9 cellular contexts compared by ENCODE assay signal in the genomic region with DNA sequence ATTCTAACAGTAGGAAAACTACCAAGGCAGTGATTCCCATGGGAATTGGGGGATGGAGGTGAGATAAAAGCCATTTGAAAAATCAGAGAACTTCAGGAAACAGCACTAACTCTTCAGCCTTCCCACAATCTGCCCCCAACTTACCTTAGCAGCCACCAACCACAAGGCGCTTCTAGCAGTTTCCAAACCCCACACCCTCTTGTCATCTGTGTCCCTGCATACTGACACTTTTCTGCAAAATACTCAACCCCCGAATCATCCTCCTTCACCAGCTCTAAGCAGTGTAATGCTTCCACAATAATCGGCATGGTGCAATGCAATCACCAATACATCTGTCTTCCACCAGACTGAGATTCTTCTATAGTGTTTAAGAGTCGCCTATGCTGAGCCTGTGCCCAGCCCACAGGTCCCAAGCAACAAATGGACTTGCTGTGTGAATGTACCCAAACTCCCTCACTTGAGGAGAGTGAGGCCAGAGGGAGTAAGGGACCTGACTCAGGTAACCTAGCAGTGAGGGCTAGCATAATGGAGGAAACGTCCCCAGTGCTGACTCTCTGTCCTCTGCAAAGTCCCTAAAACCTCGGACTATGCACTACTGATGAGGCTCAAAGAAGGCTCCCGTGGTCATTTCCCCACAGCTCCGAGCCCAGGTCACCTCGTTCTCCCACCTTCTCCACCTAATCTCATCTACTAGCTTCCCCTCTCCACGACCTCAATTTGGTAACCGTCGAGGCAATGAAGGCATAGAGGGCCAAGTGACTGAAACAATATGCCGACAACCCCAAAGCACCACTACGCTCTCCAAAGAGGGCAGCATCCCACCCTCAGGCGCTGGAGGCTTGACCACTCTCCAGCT. TPM values are rescaled to one million over a fixed set of nuclear protein-coding genes. Genes with fewer than 3 reads are reported as not detected.
DNase-seq lines count a peak whose midpoint lies in the region.
"Had no signal": no experiment of that assay in that cellular context is flagged by ENCODE, and none has a peak within 500 bp of the region (broad histone marks: within the 10 kb centered on the region; RNA-seq: fewer than 3 reads in every experiment).

No MANE protein-coding gene starts in this region.

- peak overlapping the region; percentile 51 for H3K4ac ChIP-seq in trophoblast cell (ENCODE audit: low read depth, low read length)

- H3K9ac ChIP-seq in trophoblast cell (ENCODE audit: low read length) = peak overlapping the region; percentile 98

- H2BK12ac ChIP-seq in trophoblast cell (ENCODE audit: low read length) = no peak overlapping the region

- peak overlapping the region; percentile 67 for H3K4me2 ChIP-seq in trophoblast cell (ENCODE audit: low read length)

- peak overlapping the region; percentile 96 for H4K91ac ChIP-seq in trophoblast cell (ENCODE audit: low read depth, low read length)

- DNase-seq in activated CD4-positive, alpha-beta T cell treated with anti-CD3 and anti-CD28 coated beads, Interleukin-2, amount 10 ng/mL, durations not matched to agents 7 days and 5 days = no peak
- no peak for DNase-seq in activated CD4-positive, alpha-beta T cell treated with anti-CD3 and anti-CD28 coated beads for 4 hours
- DNase-seq in SJCRH30 (no peak), trophoblast cell (no peak), T1000 (lab: John Stamatoyannopoulos, UW) (no peak), inferior parietal cortex (ENCODE audit: extremely low spot score) (no peak), activated gamma-delta T cell treated with Interleukin-2 at 50 U/mL for 16 hours (no peak)

- H3K27ac Mint-ChIP-seq in activated CD4-positive, alpha-beta T cell treated with anti-CD3 and anti-CD28 coated beads, Interleukin-2, amount 10 ng/mL, durations not matched to agents 7 days and 5 days = peak overlapping the region; percentile 81

- H3K4me3 ChIP-seq in SJCRH30 (peak overlapping the region; percentile 99), esophagus (ENCODE audit: low read depth in 1 of 2, low read length in 2 of 2) (peak overlapping the region; percentile 78 to 91), trophoblast cell (ENCODE audit: low read depth, low read length) (peak overlapping the region; percentile 97)

- H3K27me3 Mint-ChIP-seq in activated CD4-positive, alpha-beta T cell treated with anti-CD3 and anti-CD28 coated beads, Interleukin-2, amount 10 ng/mL, durations not matched to agents 7 days and 5 days = peaks cover 23% of the 10 kb centered on the region

- H3K27me3 ChIP-seq in SJCRH30 = no peaks in the 10 kb centered on the region
- H3K27me3 ChIP-seq in esophagus (ENCODE audit: control insufficient read depth in 1 of 2, insufficient read depth in 2 of 2, low read length in 2 of 2) = no peaks in the 10 kb centered on the region
- no peaks in the 10 kb centered on the region for H3K27me3 ChIP-seq in trophoblast cell (ENCODE audit: insufficient read depth, low read length)

- H3K36me3 ChIP-seq in SJCRH30 (peaks cover 48% of the 10 kb centered on the region), esophagus (ENCODE audit: control insufficient read depth in 2 of 2, insufficient read depth in 2 of 2, low read length in 1 of 2) (peaks cover 5 to 6% of the 10 kb centered on the region in 2 donors), trophoblast cell (ENCODE audit: control insufficient read depth in 1 of 2, insufficient read depth in 2 of 2, low read length in 2 of 2) (peaks cover 23 to 25% of the 10 kb centered on the region in 2 experiments)

- H3K4me1 ChIP-seq in SJCRH30 = peaks cover 11% of the 10 kb centered on the region; the same call in 1 of the 2 replicates
- H3K4me1 ChIP-seq in esophagus (ENCODE audit: control insufficient read depth in 2 of 2, insufficient read depth in 2 of 2, low read length in 1 of 2) = peaks cover 3 to 8% of the 10 kb centered on the region in 2 donors
- H3K4me1 ChIP-seq in trophoblast cell (ENCODE audit: control insufficient read depth in 1 of 2, insufficient read depth in 2 of 2, low read length in 2 of 2) = peaks cover 7 to 8% of the 10 kb centered on the region in 2 experiments

- H2BK120ac ChIP-seq in trophoblast cell (ENCODE audit: insufficient read depth, low read length, poor library complexity) = peak overlapping the region; percentile 69

- 10 to 12% methylated on average over 15 of the region's 15 CpGs for WGBS in esophagus, 2 donors
- no CpG with 5 or more reads among the region's 15 CpGs for WGBS in trophoblast cell (ENCODE audit: extremely low coverage, insufficient coverage, insufficient read length)

- POLR2A ChIA-PET in activated CD4-positive, alpha-beta T cell treated with anti-CD3 and anti-CD28 coated beads, Interleukin-2, amount 10 ng/mL, durations not matched to agents 7 days and 5 days (lab: Charles Lee) = no interaction called here

- H3K23ac ChIP-seq in trophoblast cell (ENCODE audit: low read length) = no peak overlapping the region

- peaks cover 32% of the 10 kb centered on the region for H3K36me3 Mint-ChIP-seq in activated CD4-positive, alpha-beta T cell treated with anti-CD3 and anti-CD28 coated beads, Interleukin-2, amount 10 ng/mL, durations not matched to agents 7 days and 5 days (ENCODE audit: low read depth)

- H3K9me3 Mint-ChIP-seq in activated CD4-positive, alpha-beta T cell treated with anti-CD3 and anti-CD28 coated beads, Interleukin-2, amount 10 ng/mL, durations not matched to agents 7 days and 5 days = no peaks in the 10 kb centered on the region

- H4K8ac ChIP-seq in trophoblast cell (ENCODE audit: low read depth, low read length) = peak overlapping the region; percentile 90

- peak overlapping the region; percentile 84 for H3K27ac ChIP-seq in SJCRH30
- peak overlapping the region; percentile 93 to 96 for H3K27ac ChIP-seq in esophagus (ENCODE audit: low read depth in 2 of 2, low read length in 1 of 2)
- H3K27ac ChIP-seq in trophoblast cell (ENCODE audit: low read depth, low read length) = no peak overlapping the region

- peak overlapping the region; percentile 96 for H3K14ac ChIP-seq in trophoblast cell (ENCODE audit: low read length)

- H2AFZ ChIP-seq in trophoblast cell (ENCODE audit: insufficient read depth, low read length, poor library complexity) = peak overlapping the region; percentile 89

- peaks cover 57% of the 10 kb centered on the region for H3K4me1 Mint-ChIP-seq in activated CD4-positive, alpha-beta T cell treated with anti-CD3 and anti-CD28 coated beads, Interleukin-2, amount 10 ng/mL, durations not matched to agents 7 days and 5 days

- peak overlapping the region; percentile 60 for H2BK5ac ChIP-seq in trophoblast cell (ENCODE audit: low read depth, low read length, poor library complexity)

- peaks cover 7% of the 10 kb centered on the region for H3K79me1 ChIP-seq in trophoblast cell (ENCODE audit: low read length)

- H3K4me3 Mint-ChIP-seq in activated CD4-positive, alpha-beta T cell treated with anti-CD3 and anti-CD28 coated beads, Interleukin-2, amount 10 ng/mL, durations not matched to agents 7 days and 5 days = peak overlapping the region; percentile 80

- H4K12ac ChIP-seq in trophoblast cell (ENCODE audit: low read depth, low read length) = peak overlapping the region; percentile 87

- peaks cover 19% of the 10 kb centered on the region for H3K79me2 ChIP-seq in trophoblast cell (ENCODE audit: control insufficient read depth, insufficient read depth, low read length, poor library complexity)

- H3K18ac ChIP-seq in trophoblast cell (ENCODE audit: low read length) = peak overlapping the region; percentile 84

- peak overlapping the region; percentile 52 for H2AK5ac ChIP-seq in trophoblast cell (ENCODE audit: low read length)

- H3K9me3 ChIP-seq in SJCRH30 (replicated peaks) = no peaks in the 10 kb centered on the region
- no peaks in the 10 kb centered on the region for H3K9me3 ChIP-seq in esophagus (ENCODE audit: control insufficient read depth in 2 of 2, insufficient read depth in 1 of 2, low read depth in 1 of 2, low read length in 1 of 2)
- no peaks in the 10 kb centered on the region for H3K9me3 ChIP-seq in trophoblast cell (ENCODE audit: insufficient read depth, low read depth, low read length)

- CTCF ChIA-PET in activated CD4-positive, alpha-beta T cell treated with anti-CD3 and anti-CD28 coated beads, Interleukin-2, amount 10 ng/mL, durations not matched to agents 7 days and 5 days (lab: Charles Lee) = interaction anchor here (0.6 to 3.1 kb wide), 20 partner anchors 8 to 227 kb away, joined by 3 to 20 read pairs (median 4); partner anchors contain the start of gene NAE1

RNA-seq across cellular contexts. Expression of gene DYNC1LI2, which starts 0.9 kb away (rescaled TPM):
- 10 to 100 TPM; 53.9 to 65.9 TPM for total RNA-seq in activated CD4-positive, alpha-beta T cell treated with anti-CD3 and anti-CD28 coated beads, Interleukin-2, amount 10 ng/mL, durations not matched to agents 7 days and 5 days
- total RNA-seq in SJCRH30 (2014; rRNA removed; shearing (Covaris generic)) = 131 and 158 TPM in 2 replicates
- polyA plus RNA-seq in esophagus = 10 to 100 TPM; 34.5 to 41.3 TPM
- 142 and 143 TPM in 2 replicates for polyA plus RNA-seq in trophoblast cell (2013)

RNA-seq across cellular contexts. Expression of gene TERB1, which starts 50.9 kb away (rescaled TPM):
- total RNA-seq in activated CD4-positive, alpha-beta T cell treated with anti-CD3 and anti-CD28 coated beads, Interleukin-2, amount 10 ng/mL, durations not matched to agents 7 days and 5 days = under 1 TPM; 0.15 to 0.27 TPM
- total RNA-seq in SJCRH30 (2014; rRNA removed; shearing (Covaris generic)) = not detected in 2 replicates
- polyA plus RNA-seq in esophagus = not detected
- 0.04 TPM in 1 of 2 replicates, not detected in the other for polyA plus RNA-seq in trophoblast cell (2013)
- total RNA-seq: dermis microvascular lymphatic vessel endothelial cell had no signal

RNA-seq across cellular contexts. Expression of gene CMTM4, which starts 54.0 kb away (rescaled TPM):
- under 1 TPM; 0.73 to 0.84 TPM for total RNA-seq in activated CD4-positive, alpha-beta T cell treated with anti-CD3 and anti-CD28 coated beads, Interleukin-2, amount 10 ng/mL, durations not matched to agents 7 days and 5 days
- total RNA-seq in SJCRH30 (2014; rRNA removed; shearing (Covaris generic)) = 27.3 and 29.4 TPM in 2 replicates
- 1 to 10 TPM; 5.1 to 7.3 TPM for polyA plus RNA-seq in esophagus
- 20.8 and 21.5 TPM in 2 replicates for polyA plus RNA-seq in trophoblast cell (2013)

Comparison
In these comparisons a context has a peak if more than half of its experiments do, and no peak if none do; other contexts are left out.
1. RNA of gene CMTM4, which starts 54.0 kb away (total RNA-seq): 27.3 to 29.4 TPM in SJCRH30; 0.73 to 0.84 TPM in activated CD4-positive, alpha-beta T cell treated with anti-CD3 and anti-CD28 coated beads, Interleukin-2, amount 10 ng/mL, durations not matched to agents 7 days and 5 days; every median in the first group is over 10 times any median in the second.
2. Peak in every context shown above with its lines, with median percentiles within 50 percentile points of each other: H3K4me3 ChIP-seq.